ENCODE assay signal across 21 cellular contexts in genomic region chr10:3242251-3242650, GRCh38.
A peak's percentile ranks its signal among the peaks of the same experiment; 100 is the strongest.
DNase-seq lines count a peak whose midpoint lies in the region; ATAC-seq, FAIRE-seq and TF ChIP-seq lines count a peak whose summit lies in the region.
"Had no signal": no experiment of that assay in that cellular context is flagged by ENCODE, and none has a peak within 500 bp of the region (broad histone marks: within the 10 kb centered on the region; RNA-seq: fewer than 3 reads in every experiment).

No MANE protein-coding gene starts in this region.

- no peak overlapping the region for H3K4me3 Mint-ChIP-seq in activated T-cell treated with anti-CD3 and anti-CD28 coated beads, Interleukin-2, amount 50 U/mL, for 4 hours
- H3K4me3 Mint-ChIP-seq: B cell; CD4-positive, alpha-beta T cell had no signal

- TF ChIP-seq EP300 in A549 (IDR thresholded peaks at IDR 0.05) = no peak
- no peak for TF ChIP-seq EP300 in H1 (IDR thresholded peaks at IDR 0.05; ENCODE audit: borderline replicate concordance in 1 of 2, low read depth in 2 of 2, low read length in 2 of 2)

- TF ChIP-seq RAD21 in A549 (conservative IDR thresholded peaks at IDR 0.05 in 1 of 2, IDR thresholded peaks at IDR 0.05 in 1 of 2) (no peak), H1 (IDR thresholded peaks at IDR 0.05 in 1 of 2, conservative IDR thresholded peaks at IDR 0.05 in 1 of 2; ENCODE audit: low read depth in 2 of 2, low read length in 2 of 2) (no peak)

- no peaks in the 10 kb centered on the region for H3K9me3 Mint-ChIP-seq in activated T-cell treated with anti-CD3 and anti-CD28 coated beads, Interleukin-2, amount 50 U/mL, for 4 hours
- H3K9me3 Mint-ChIP-seq: CD4-positive, alpha-beta T cell had no signal

- no peak overlapping the region for H3K4me3 ChIP-seq in A549
- no peak overlapping the region for H3K4me3 ChIP-seq in H1 (ENCODE audit: extremely low read depth in 1 of 4, insufficient read depth in 2 of 4, low read depth in 3 of 4, low read length in 4 of 4)
- H3K4me3 ChIP-seq in trophoblast cell (ENCODE audit: low read depth, low read length) = peak overlapping the region; percentile 54
- H3K4me3 ChIP-seq: GM23248 had no signal

- H3K79me2 ChIP-seq in H1 (ENCODE audit: control insufficient read depth in 1 of 2, insufficient read depth in 2 of 2, low read length in 2 of 2) = no peaks in the 10 kb centered on the region
- no peaks in the 10 kb centered on the region for H3K79me2 ChIP-seq in trophoblast cell (ENCODE audit: control insufficient read depth, insufficient read depth, low read length, poor library complexity)

- H2BK20ac ChIP-seq in H1 (ENCODE audit: low read length) = no peak overlapping the region; the same call in 1 of the 2 replicates

- ATAC-seq in A549 (no peak), GM21515 (IDR thresholded peaks at IDR 0.05; ENCODE audit: unreplicated experiment) (no peak)
- ATAC-seq in activated T-cell treated with anti-CD3 and anti-CD28 coated beads, Interleukin-2, amount 50 U/mL, for 4 hours = no peak
- ATAC-seq: HepG2 had no signal

- H3K4ac ChIP-seq in H1 (replicated peaks; ENCODE audit: insufficient read length, low read depth, low read length) (peak overlapping the region; percentile 70), trophoblast cell (ENCODE audit: low read depth, low read length) (no peak overlapping the region)

- H4K91ac ChIP-seq in H1 (replicated peaks; ENCODE audit: insufficient read length, low read length) = peak overlapping the region; percentile 83
- H4K91ac ChIP-seq in trophoblast cell (ENCODE audit: low read depth, low read length) = no peak overlapping the region

- H3K4me1 ChIP-seq in A549 = no peaks in the 10 kb centered on the region
- no peaks in the 10 kb centered on the region; a peak in 2 of 7 replicates for H3K4me1 ChIP-seq in H1 (replicated peaks in 1 of 4; ENCODE audit: control insufficient read depth in 3 of 4, insufficient read depth in 4 of 4, low read length in 3 of 4)
- H3K4me1 ChIP-seq in trophoblast cell (ENCODE audit: control insufficient read depth in 1 of 2, insufficient read depth in 2 of 2, low read length in 2 of 2) = peaks cover 0 to 3% of the 10 kb centered on the region in 2 experiments

- H3K9me3 ChIP-seq in A549 (no peaks in the 10 kb centered on the region), H1 (ENCODE audit: insufficient read depth in 2 of 2, low read depth in 1 of 2, low read length in 1 of 2) (no peaks in the 10 kb centered on the region), trophoblast cell (ENCODE audit: insufficient read depth, low read depth, low read length) (no peaks in the 10 kb centered on the region)

- H3K4me2 ChIP-seq in A549 (no peak overlapping the region), H1 (ENCODE audit: insufficient read depth in 1 of 2, low read depth in 2 of 2, low read length in 2 of 2) (no peak overlapping the region), trophoblast cell (ENCODE audit: low read length) (no peak overlapping the region)

- H4K8ac ChIP-seq in H1 (ENCODE audit: extremely low read depth, insufficient read depth, low read length) = no peak overlapping the region
- H4K8ac ChIP-seq in trophoblast cell (ENCODE audit: low read depth, low read length) = no peak overlapping the region

- H3K14ac ChIP-seq in H1 (ENCODE audit: insufficient read length) = no peak overlapping the region
- no peak overlapping the region for H3K14ac ChIP-seq in trophoblast cell (ENCODE audit: low read length)

- H3K18ac ChIP-seq in H1 (ENCODE audit: extremely low read depth, low read length) (no peak overlapping the region), trophoblast cell (ENCODE audit: low read length) (no peak overlapping the region)

- POLR2A ChIA-PET in A549 (lab: Yijun Ruan, JAX) (no interaction called here), HEK293T (lab: Yijun Ruan, JAX) (no interaction called here), H1 (lab: Charles Lee; ENCODE audit: partially characterized antibody) (interaction anchor here (2.8 kb wide), 1 partner anchor 542 kb away, joined by 12 read pairs; the partner anchor contains the start of gene KLF6)

- H3K79me1 ChIP-seq in H1 (ENCODE audit: low read depth, low read length) (no peaks in the 10 kb centered on the region; the same call in 1 of the 2 replicates), trophoblast cell (ENCODE audit: low read length) (peaks cover 8% of the 10 kb centered on the region)

- H3K23me2 ChIP-seq in H1 (ENCODE audit: low read depth, low read length) = peaks cover 6% of the 10 kb centered on the region; the same call in 1 of the 2 replicates

- H2BK120ac ChIP-seq in H1 (replicated peaks; ENCODE audit: low read depth, low read length) (no peak overlapping the region), trophoblast cell (ENCODE audit: insufficient read depth, low read length, poor library complexity) (no peak overlapping the region)

- H2AK5ac ChIP-seq in H1 (ENCODE audit: low read depth, low read length) = peak overlapping the region; percentile 84
- no peak overlapping the region for H2AK5ac ChIP-seq in trophoblast cell (ENCODE audit: low read length)

- H2BK12ac ChIP-seq in H1 (ENCODE audit: low read depth, low read length) = peak overlapping the region; percentile 81; the same call in 1 of the 2 replicates
- H2BK12ac ChIP-seq in trophoblast cell (ENCODE audit: low read length) = no peak overlapping the region

- CTCF ChIA-PET in A549 (lab: Yijun Ruan, JAX) = interaction anchor here (2.5 kb wide), 1 partner anchor 1525 kb away, joined by 12 read pairs; no protein-coding TSS in a partner anchor
- CTCF ChIA-PET in HEK293T (lab: Yijun Ruan, JAX) = no interaction called here
- CTCF ChIA-PET in H1 (lab: Charles Lee; ENCODE audit: partially characterized antibody) = interaction anchor here (2.2 kb wide), 1 partner anchor 17 kb away, joined by 8 read pairs; no protein-coding TSS in a partner anchor

- no peak overlapping the region for H3K27ac ChIP-seq in A549
- H3K27ac ChIP-seq in H1 (ENCODE audit: low read depth, low read length) = no peak overlapping the region
- no peak overlapping the region for H3K27ac ChIP-seq in trophoblast cell (ENCODE audit: low read depth, low read length)
- H3K27ac ChIP-seq: 22Rv1, GM23248 had no signal

- H3K9ac ChIP-seq in H1 (replicated peaks in 1 of 4; ENCODE audit: extremely low read depth in 1 of 4, low read depth in 3 of 4, low read length in 3 of 4) = no peak overlapping the region
- H3K9ac ChIP-seq in trophoblast cell (ENCODE audit: low read length) = no peak overlapping the region
- H3K9ac ChIP-seq: GM23248 had no signal

- H3K27me3 ChIP-seq in H1 (replicated peaks in 1 of 4; ENCODE audit: control insufficient read depth in 3 of 4, extremely low read depth in 1 of 4, insufficient read depth in 3 of 4, low read length in 3 of 4) (no peaks in the 10 kb centered on the region), trophoblast cell (ENCODE audit: insufficient read depth, low read length) (no peaks in the 10 kb centered on the region)

- no peaks in the 10 kb centered on the region for H3K36me3 Mint-ChIP-seq in activated T-cell treated with anti-CD3 and anti-CD28 coated beads, Interleukin-2, amount 50 U/mL, for 4 hours (ENCODE audit: insufficient read depth)

- no peak overlapping the region for H4K12ac ChIP-seq in trophoblast cell (ENCODE audit: low read depth, low read length)

- no peak overlapping the region for H2AFZ ChIP-seq in H1 (ENCODE audit: low read length)
- H2AFZ ChIP-seq in trophoblast cell (ENCODE audit: insufficient read depth, low read length, poor library complexity) = no peak overlapping the region
- H2AFZ ChIP-seq: GM23248 had no signal

- H3K23ac ChIP-seq in H1 (ENCODE audit: insufficient read length) (no peak overlapping the region), trophoblast cell (ENCODE audit: low read length) (peak overlapping the region; percentile 98)

- peak overlapping the region; percentile 87 for H3K56ac ChIP-seq in H1 (replicated peaks; ENCODE audit: insufficient read length, low read depth, low read length)

- no peak for DNase-seq in A549 (ENCODE audit: low read depth in 1 of 2, low spot score in 1 of 2)
- DNase-seq in HEK293T (ENCODE audit: extremely low spot score) = no peak
- DNase-seq in H1 (ENCODE audit: low read depth in 1 of 2, low spot score in 2 of 2) = no peak
- no peak for DNase-seq in trophoblast cell
- DNase-seq in activated T-cell treated with anti-CD3 and anti-CD28 coated beads, Interleukin-2, amount 50 U/mL, for 4 hours = no peak
- DNase-seq in AML-193 (lab: John Stamatoyannopoulos, UW) = no peak
- DNase-seq: ACHN; Calu3; CD4-positive, alpha-beta T cell; DMS153; DMS79 treated with DMSO at 0.1 percent for 48 hours; EL; GM23248; H7; Karpas-422 had no signal

- H4K20me1 ChIP-seq in H1 (replicated peaks in 1 of 2; ENCODE audit: control insufficient read depth in 1 of 2, insufficient read depth in 2 of 2, low read length in 2 of 2) = peaks cover 0 to 5% of the 10 kb centered on the region in 2 experiments

- WGBS in A549 (ENCODE audit: missing lambda C conversion rate) = 72% methylated on average over 2 of the region's 2 CpGs
- 90% methylated on average over 2 of the region's 2 CpGs; no CpG with 5 or more reads in 1 of the 2 experiments for WGBS in H1 (ENCODE audit: extremely low coverage in 1 of 2, insufficient coverage in 1 of 2, insufficient read length in 1 of 2, insufficient replicate concordance in 2 of 2, low coverage in 1 of 2, low lambda C conversion rate in 2 of 2, missing lambda C conversion rate in 1 of 2), 2 experiments
- WGBS in trophoblast cell (ENCODE audit: extremely low coverage, insufficient coverage, insufficient read length) = no CpG with 5 or more reads among the region's 2 CpGs

- peak overlapping the region; percentile 100; the same call in 1 of the 2 replicates for H2BK15ac ChIP-seq in H1 (ENCODE audit: low read length)

- TF ChIP-seq POLR2A in A549 (IDR thresholded peaks at IDR 0.05; ENCODE audit: low read length) (no peak), H1 (IDR thresholded peaks at IDR 0.05; ENCODE audit: control extremely low read depth in 1 of 2, low read depth in 2 of 2, low read length in 2 of 2) (no peak)

- TF ChIP-seq CTCF in A549 (IDR thresholded peaks at IDR 0.05) (no peak), H1 (IDR thresholded peaks at IDR 0.05; ENCODE audit: control extremely low read depth in 1 of 3, insufficient read depth in 1 of 3, low read depth in 1 of 3, low read length in 3 of 3) (no peak)

- FAIRE-seq in A549 (lab: Jason Lieb, UNC) = peak; percentile 46
- FAIRE-seq in H1 (lab: Jason Lieb, UNC) = no peak
- FAIRE-seq: G401.6, GM19239, HepG2 had no signal

- no peaks in the 10 kb centered on the region for H3K4me1 Mint-ChIP-seq in activated T-cell treated with anti-CD3 and anti-CD28 coated beads, Interleukin-2, amount 50 U/mL, for 4 hours (ENCODE audit: low read depth)

- H4K5ac ChIP-seq in H1 (ENCODE audit: insufficient read length, low read depth, low read length) = no peak overlapping the region

- peaks cover 8% of the 10 kb centered on the region for H3K27me3 Mint-ChIP-seq in activated T-cell treated with anti-CD3 and anti-CD28 coated beads, Interleukin-2, amount 50 U/mL, for 4 hours (ENCODE audit: low read depth)

- peak overlapping the region; percentile 54 for H2BK5ac ChIP-seq in H1 (ENCODE audit: low read depth, low read length)
- H2BK5ac ChIP-seq in trophoblast cell (ENCODE audit: low read depth, low read length, poor library complexity) = no peak overlapping the region

- H3K36me3 ChIP-seq in H1 (ENCODE audit: control insufficient read depth in 2 of 4, insufficient read depth in 4 of 4, low read length in 3 of 4) (no peaks in the 10 kb centered on the region), trophoblast cell (ENCODE audit: control insufficient read depth in 1 of 2, insufficient read depth in 2 of 2, low read length in 2 of 2) (no peaks in the 10 kb centered on the region)
